Comparison of ENCODE assay signal across 24 cellular contexts in the genomic region with DNA sequence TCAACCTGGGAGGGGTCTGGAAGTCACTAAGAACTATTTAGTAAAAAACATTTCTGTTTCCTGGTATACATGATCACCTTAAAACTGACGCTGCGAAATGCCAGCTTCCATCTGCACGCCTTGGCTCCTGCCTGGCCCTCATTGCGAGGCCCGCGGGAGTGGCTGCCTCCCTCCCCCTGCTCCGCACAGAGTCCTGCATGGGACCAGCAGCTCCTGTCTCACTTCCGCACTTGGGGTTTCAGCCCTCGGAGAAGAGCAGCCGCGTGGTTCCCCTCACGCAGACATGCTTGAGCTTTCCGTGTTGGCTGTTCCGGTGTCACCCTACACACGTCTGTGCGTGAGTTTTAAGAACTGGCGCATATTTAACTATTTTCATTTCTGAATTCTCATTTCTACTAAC. TPM values are rescaled to one million over a fixed set of nuclear protein-coding genes. Genes with fewer than 3 reads are reported as not detected.
"Had no signal": no experiment of that assay in that cellular context is flagged by ENCODE, and none has a peak within 500 bp of the region (broad histone marks: within the 10 kb centered on the region; RNA-seq: fewer than 3 reads in every experiment).

No MANE protein-coding gene starts in this region.

- DNase-seq: IMR-90, Karpas-422, KG1, MG63, NCI-H1092, NCI-H1105 treated with DMSO at 0.1 percent for 48 hours, NCI-H1417 treated with DMSO at 0.1 percent for 48 hours, NCI-H146, NCI-H1694 treated with DMSO at 0.1 percent for 48 hours, NCI-H1930, NCI-H2081, NCI-H2107, NCI-H226, NCI-H446, NCI-H510A, NCI-H524 treated with DMSO at 0.1 percent for 48 hours, NCI-H69, NCI-H774, Right ventricle myocardium superior, RPMI8226, SIG-M5 had no signal

- H3K4me3 ChIP-seq: MG63, SJSA1, SK-N-MC had no signal

- H3K27me3 ChIP-seq: MG63, SJSA1 had no signal

- H3K27ac ChIP-seq: SJSA1, SK-N-MC had no signal

- H3K9me3 ChIP-seq: MG63, SJSA1 had no signal

RNA-seq across cellular contexts. Expression of gene FOXF1, which starts 26.3 kb away (rescaled TPM):
- total RNA-seq: HT-29 had no signal

RNA-seq across cellular contexts. Expression of gene FOXC2, which starts 30.0 kb away (rescaled TPM):
- total RNA-seq: HT-29 had no signal
